ENCODE assay signal across 23 cellular contexts in genomic region chr6:17728551-17729222, GRCh38.
"Had no signal": no experiment of that assay in that cellular context is flagged by ENCODE, and none has a peak within 500 bp of the region (broad histone marks: within the 10 kb centered on the region; RNA-seq: fewer than 3 reads in every experiment).

No MANE protein-coding gene starts in this region.

- H3K4me1 ChIP-seq: neural progenitor cell, pancreas, prostate gland, stomach, tibial artery had no signal

- H3K4me3 ChIP-seq: hepatocyte, left ventricle myocardium inferior, lung, neural progenitor cell, pancreas, prostate gland, sigmoid colon, spleen, stomach, thoracic aorta, tibial artery, uterus had no signal

- H3K79me2 ChIP-seq: hepatocyte had no signal

- H3K27me3 ChIP-seq: hepatocyte, neural progenitor cell, pancreas, sigmoid colon, spleen, stomach, tibial artery, uterus had no signal

- H3K27ac ChIP-seq: hepatocyte, left ventricle myocardium inferior, neural progenitor cell, pancreas, prostate gland, sigmoid colon, spleen, stomach, thoracic aorta, tibial artery, uterus had no signal

- H3K36me3 ChIP-seq: left ventricle myocardium inferior, neural progenitor cell, pancreas, prostate gland, sigmoid colon, spleen, stomach, thoracic aorta, tibial artery, uterus had no signal

- H3K9me3 ChIP-seq: left ventricle myocardium inferior, pancreas, prostate gland, sigmoid colon, stomach, thoracic aorta, tibial artery, uterus had no signal

- FAIRE-seq: pancreas, small intestine had no signal

- ATAC-seq: natural killer cell; pancreas; right cardiac atrium; stimulated activated effector memory CD8-positive, alpha-beta T cell treated with anti-CD3 and anti-CD28 coated beads, Interleukin-12 subunit alpha, Interleukin-12 subunit beta, amount 100 ng/mL, for 72 hours had no signal

- DNase-seq: islet precursor cell; left ventricle myocardium inferior; naive B cell; natural killer cell; nephron progenitor cell; pancreas; posterior cingulate gyrus; retina; right cardiac atrium; sigmoid colon; small intestine; spleen; stimulated activated CD4-positive, alpha-beta T cell treated with anti-CD3 and anti-CD28 coated beads, Interleukin-4, amount 100 ng/mL, for 24 hours; stimulated activated naive CD4-positive, alpha-beta T cell; stomach; tibial artery; uterus had no signal

- H3K9ac ChIP-seq: neural progenitor cell had no signal

- H3K4me2 ChIP-seq: hepatocyte, neural progenitor cell had no signal

- H2AFZ ChIP-seq: hepatocyte, neural progenitor cell had no signal
